1 cellular context compared by ENCODE assay signal in genomic region chr1:234686035-234686434, GRCh38.
TF ChIP-seq lines count a peak whose summit lies in the region.

No MANE protein-coding gene starts in this region.

TF ChIP-seq in HEK293, 187 proteins besides CTCF, POLR2A, EP300 and RAD21 (continued from another document):
- TF ChIP-seq PRDM2 (tag by site-specific recombination; IDR thresholded peaks at IDR 0.05; ENCODE audit: borderline replicate concordance) (no peak), ZFP37 (tag by site-specific recombination; IDR thresholded peaks at IDR 0.05) (no peak), ZNF610 (tag by site-specific recombination; IDR thresholded peaks at IDR 0.05; ENCODE audit: borderline replicate concordance) (0 out of 2 replicates have a peak, but pooled peaks have one; percentile 45), ZNF341 (tag by site-specific recombination; IDR thresholded peaks at IDR 0.05; ENCODE audit: low read depth) (no peak), ZNF549 (tag by site-specific recombination; IDR thresholded peaks at IDR 0.05) (no peak; the same call in 1 of the 2 replicates), SETDB1 (IDR thresholded peaks at IDR 0.05; ENCODE audit: insufficient read length, low read length) (peak; percentile 96), ZNF629 (tag by site-specific recombination; IDR thresholded peaks at IDR 0.05) (no peak), ZNF544 (tag by site-specific recombination; IDR thresholded peaks at IDR 0.05) (no peak), ZNF521 (tag by site-specific recombination; IDR thresholded peaks at IDR 0.05) (no peak), ZNF571 (tag by site-specific recombination; IDR thresholded peaks at IDR 0.05) (no peak), ZNF529 (tag by site-specific recombination; IDR thresholded peaks at IDR 0.05; ENCODE audit: insufficient replicate concordance) (peak; percentile 5), TCF7L2 (IDR thresholded peaks at IDR 0.05; ENCODE audit: borderline replicate concordance, low read depth, low read length) (no peak), ZNF664 (tag by site-specific recombination; IDR thresholded peaks at IDR 0.05) (no peak), ZNF76 (tag by site-specific recombination; IDR thresholded peaks at IDR 0.05; ENCODE audit: borderline replicate concordance, low read depth) (no peak), FEZF1 (tag by site-specific recombination; IDR thresholded peaks at IDR 0.05) (no peak), ZSCAN16 (tag by site-specific recombination; IDR thresholded peaks at IDR 0.05) (no peak), ZNF558 (tag by site-specific recombination; IDR thresholded peaks at IDR 0.05) (peak; percentile 40), ZFP3 (tag by site-specific recombination; IDR thresholded peaks at IDR 0.05; ENCODE audit: low read depth) (no peak), KLF16 (tag by site-specific recombination; IDR thresholded peaks at IDR 0.05) (no peak), ZNF777 (tag by site-specific recombination; IDR thresholded peaks at IDR 0.05; ENCODE audit: borderline replicate concordance) (no peak), ZNF23 (tag by site-specific recombination; IDR thresholded peaks at IDR 0.05; ENCODE audit: borderline replicate concordance) (no peak), ZNF843 (tag by site-specific recombination; IDR thresholded peaks at IDR 0.05) (no peak)
- TF ChIP-seq, protein P1, sequence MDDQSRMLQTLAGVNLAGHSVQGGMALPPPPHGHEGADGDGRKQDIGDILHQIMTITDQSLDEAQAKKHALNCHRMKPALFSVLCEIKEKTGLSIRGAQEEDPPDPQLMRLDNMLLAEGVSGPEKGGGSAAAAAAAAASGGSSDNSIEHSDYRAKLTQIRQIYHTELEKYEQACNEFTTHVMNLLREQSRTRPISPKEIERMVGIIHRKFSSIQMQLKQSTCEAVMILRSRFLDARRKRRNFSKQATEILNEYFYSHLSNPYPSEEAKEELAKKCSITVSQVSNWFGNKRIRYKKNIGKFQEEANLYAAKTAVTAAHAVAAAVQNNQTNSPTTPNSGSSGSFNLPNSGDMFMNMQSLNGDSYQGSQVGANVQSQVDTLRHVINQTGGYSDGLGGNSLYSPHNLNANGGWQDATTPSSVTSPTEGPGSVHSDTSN (CRISPR knock-in tag; IDR thresholded peaks at IDR 0.05): no peak
- TF ChIP-seq, protein P2, sequence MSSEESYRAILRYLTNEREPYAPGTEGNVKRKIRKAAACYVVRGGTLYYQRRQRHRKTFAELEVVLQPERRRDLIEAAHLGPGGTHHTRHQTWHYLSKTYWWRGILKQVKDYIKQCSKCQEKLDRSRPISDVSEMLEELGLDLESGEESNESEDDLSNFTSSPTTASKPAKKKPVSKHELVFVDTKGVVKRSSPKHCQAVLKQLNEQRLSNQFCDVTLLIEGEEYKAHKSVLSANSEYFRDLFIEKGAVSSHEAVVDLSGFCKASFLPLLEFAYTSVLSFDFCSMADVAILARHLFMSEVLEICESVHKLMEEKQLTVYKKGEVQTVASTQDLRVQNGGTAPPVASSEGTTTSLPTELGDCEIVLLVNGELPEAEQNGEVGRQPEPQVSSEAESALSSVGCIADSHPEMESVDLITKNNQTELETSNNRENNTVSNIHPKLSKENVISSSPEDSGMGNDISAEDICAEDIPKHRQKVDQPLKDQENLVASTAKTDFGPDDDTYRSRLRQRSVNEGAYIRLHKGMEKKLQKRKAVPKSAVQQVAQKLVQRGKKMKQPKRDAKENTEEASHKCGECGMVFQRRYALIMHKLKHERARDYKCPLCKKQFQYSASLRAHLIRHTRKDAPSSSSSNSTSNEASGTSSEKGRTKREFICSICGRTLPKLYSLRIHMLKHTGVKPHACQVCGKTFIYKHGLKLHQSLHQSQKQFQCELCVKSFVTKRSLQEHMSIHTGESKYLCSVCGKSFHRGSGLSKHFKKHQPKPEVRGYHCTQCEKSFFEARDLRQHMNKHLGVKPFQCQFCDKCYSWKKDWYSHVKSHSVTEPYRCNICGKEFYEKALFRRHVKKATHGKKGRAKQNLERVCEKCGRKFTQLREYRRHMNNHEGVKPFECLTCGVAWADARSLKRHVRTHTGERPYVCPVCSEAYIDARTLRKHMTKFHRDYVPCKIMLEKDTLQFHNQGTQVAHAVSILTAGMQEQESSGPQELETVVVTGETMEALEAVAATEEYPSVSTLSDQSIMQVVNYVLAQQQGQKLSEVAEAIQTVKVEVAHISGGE (tag by site-specific recombination; conservative IDR thresholded peaks at IDR 0.05; ENCODE audit: low read depth): no peak
